15 cellular contexts compared by ENCODE assay signal in genomic region chr10:48764486-48764885, GRCh38.
A peak's percentile ranks its signal among the peaks of the same experiment; 100 is the strongest.
DNase-seq lines count a peak whose midpoint lies in the region; ATAC-seq lines count a peak whose summit lies in the region.
"Had no signal": no experiment of that assay in that cellular context is flagged by ENCODE, and none has a peak within 500 bp of the region (broad histone marks: within the 10 kb centered on the region; RNA-seq: fewer than 3 reads in every experiment).

No MANE protein-coding gene starts in this region.

- H3K4me3 Mint-ChIP-seq in activated CD4-positive, alpha-beta T cell treated with anti-CD3 and anti-CD28 coated beads, Interleukin-2, amount 10 ng/mL, durations not matched to agents 24 days and 14 days = no peak overlapping the region
- H3K4me3 Mint-ChIP-seq in activated CD4-positive, alpha-beta T cell treated with anti-CD3 and anti-CD28 coated beads, Interleukin-2, amount 10 ng/mL, durations not matched to agents 7 days and 5 days = no peak overlapping the region
- H3K4me3 Mint-ChIP-seq in IgD-negative memory B cell (no peak overlapping the region), naive B cell (no peak overlapping the region)
- no peak overlapping the region for H3K4me3 Mint-ChIP-seq in stimulated activated naive B cell treated with anti-CD40 and anti-IgM and Interleukin-4, amounts not matched to agents 10 μg/mL and 1 μg/mL and 100 μg/mL, for 72 hours
- H3K4me3 Mint-ChIP-seq: CD8-positive, alpha-beta T cell had no signal

- CTCF ChIA-PET in activated CD4-positive, alpha-beta T cell treated with anti-CD3 and anti-CD28 coated beads, Interleukin-2, amount 10 ng/mL, durations not matched to agents 7 days and 5 days (lab: Charles Lee) = no interaction called here

- no peak for ATAC-seq in naive B cell (ENCODE audit: low read depth in 2 of 2)
- no peak for ATAC-seq in stimulated activated naive B cell treated with anti-CD40 and anti-IgM and Interleukin-4, amounts not matched to agents 10 μg/mL and 1 μg/mL and 100 μg/mL, for 72 hours (replicated peaks)
- no peak for ATAC-seq in HG03175 (IDR thresholded peaks at IDR 0.05; ENCODE audit: unreplicated experiment)
- ATAC-seq in GM19035 (IDR thresholded peaks at IDR 0.05; ENCODE audit: unreplicated experiment) = no peak
- ATAC-seq: A549; CD8-positive, alpha-beta T cell had no signal

- H3K36me3 Mint-ChIP-seq in activated CD4-positive, alpha-beta T cell treated with anti-CD3 and anti-CD28 coated beads, Interleukin-2, amount 10 ng/mL, durations not matched to agents 24 days and 14 days (ENCODE audit: low read depth) = no peaks in the 10 kb centered on the region
- H3K36me3 Mint-ChIP-seq in activated CD4-positive, alpha-beta T cell treated with anti-CD3 and anti-CD28 coated beads, Interleukin-2, amount 10 ng/mL, durations not matched to agents 7 days and 5 days (ENCODE audit: low read depth) = no peaks in the 10 kb centered on the region
- H3K36me3 Mint-ChIP-seq in IgD-negative memory B cell (peaks cover 3% of the 10 kb centered on the region), naive B cell (peaks cover 16 to 31% of the 10 kb centered on the region in 2 donors)
- peaks cover 66 to 85% of the 10 kb centered on the region in 2 donors for H3K36me3 Mint-ChIP-seq in stimulated activated naive B cell treated with anti-CD40 and anti-IgM and Interleukin-4, amounts not matched to agents 10 μg/mL and 1 μg/mL and 100 μg/mL, for 72 hours
- H3K36me3 Mint-ChIP-seq: CD8-positive, alpha-beta T cell had no signal

- H3K4me1 Mint-ChIP-seq in activated CD4-positive, alpha-beta T cell treated with anti-CD3 and anti-CD28 coated beads, Interleukin-2, amount 10 ng/mL, durations not matched to agents 24 days and 14 days = no peaks in the 10 kb centered on the region
- H3K4me1 Mint-ChIP-seq in activated CD4-positive, alpha-beta T cell treated with anti-CD3 and anti-CD28 coated beads, Interleukin-2, amount 10 ng/mL, durations not matched to agents 7 days and 5 days = no peaks in the 10 kb centered on the region
- H3K4me1 Mint-ChIP-seq in IgD-negative memory B cell (peaks cover 5 to 11% (median 6%) of the 10 kb centered on the region in 3 donors), naive B cell (peaks cover 12 to 36% (median 30%) of the 10 kb centered on the region in 3 donors)
- H3K4me1 Mint-ChIP-seq in stimulated activated naive B cell treated with anti-CD40 and anti-IgM and Interleukin-4, amounts not matched to agents 10 μg/mL and 1 μg/mL and 100 μg/mL, for 72 hours = peaks cover 53 to 81% of the 10 kb centered on the region in 2 donors

- no peaks in the 10 kb centered on the region for H3K9me3 Mint-ChIP-seq in activated CD4-positive, alpha-beta T cell treated with anti-CD3 and anti-CD28 coated beads, Interleukin-2, amount 10 ng/mL, durations not matched to agents 24 days and 14 days
- H3K9me3 Mint-ChIP-seq in activated CD4-positive, alpha-beta T cell treated with anti-CD3 and anti-CD28 coated beads, Interleukin-2, amount 10 ng/mL, durations not matched to agents 7 days and 5 days = no peaks in the 10 kb centered on the region
- H3K9me3 Mint-ChIP-seq in IgD-negative memory B cell (no peaks in the 10 kb centered on the region), naive B cell (no peaks in the 10 kb centered on the region)
- H3K9me3 Mint-ChIP-seq in stimulated activated naive B cell treated with anti-CD40 and anti-IgM and Interleukin-4, amounts not matched to agents 10 μg/mL and 1 μg/mL and 100 μg/mL, for 72 hours = no peaks in the 10 kb centered on the region
- H3K9me3 Mint-ChIP-seq: CD8-positive, alpha-beta T cell had no signal

- no peak overlapping the region for H3K27ac Mint-ChIP-seq in activated CD4-positive, alpha-beta T cell treated with anti-CD3 and anti-CD28 coated beads, Interleukin-2, amount 10 ng/mL, durations not matched to agents 24 days and 14 days
- H3K27ac Mint-ChIP-seq in activated CD4-positive, alpha-beta T cell treated with anti-CD3 and anti-CD28 coated beads, Interleukin-2, amount 10 ng/mL, durations not matched to agents 7 days and 5 days = no peak overlapping the region
- H3K27ac Mint-ChIP-seq in IgD-negative memory B cell (peak overlapping the region in 2 of 3 donors; percentile 39 to 78), naive B cell (peak overlapping the region in 4 of 6 donors; percentile 11 to 82 (median 28))
- peak overlapping the region; percentile 68 for H3K27ac Mint-ChIP-seq in stimulated activated naive B cell treated with anti-CD40 and anti-IgM and Interleukin-4, amounts not matched to agents 10 μg/mL and 1 μg/mL and 100 μg/mL, for 72 hours
- H3K27ac Mint-ChIP-seq: CD8-positive, alpha-beta T cell had no signal

- H3K27me3 Mint-ChIP-seq in activated CD4-positive, alpha-beta T cell treated with anti-CD3 and anti-CD28 coated beads, Interleukin-2, amount 10 ng/mL, durations not matched to agents 24 days and 14 days = peaks cover 2% of the 10 kb centered on the region
- peaks cover 5% of the 10 kb centered on the region for H3K27me3 Mint-ChIP-seq in activated CD4-positive, alpha-beta T cell treated with anti-CD3 and anti-CD28 coated beads, Interleukin-2, amount 10 ng/mL, durations not matched to agents 7 days and 5 days
- H3K27me3 Mint-ChIP-seq in IgD-negative memory B cell (no peaks in the 10 kb centered on the region), naive B cell (no peaks in the 10 kb centered on the region)
- H3K27me3 Mint-ChIP-seq in stimulated activated naive B cell treated with anti-CD40 and anti-IgM and Interleukin-4, amounts not matched to agents 10 μg/mL and 1 μg/mL and 100 μg/mL, for 72 hours = no peaks in the 10 kb centered on the region

- intact Hi-C loops in activated CD4-positive, alpha-beta T cell treated with anti-CD3 and anti-CD28 coated beads, Interleukin-2, amount 10 ng/mL, durations not matched to agents 24 days and 14 days (cut with micrococcal nuclease) = no loop called here

- peak; percentile 33 for DNase-seq in activated CD4-positive, alpha-beta T cell treated with anti-CD3 and anti-CD28 coated beads, Interleukin-2, amount 10 ng/mL, durations not matched to agents 24 days and 14 days
- no peak for DNase-seq in activated CD4-positive, alpha-beta T cell treated with anti-CD3 and anti-CD28 coated beads, Interleukin-2, amount 10 ng/mL, durations not matched to agents 7 days and 5 days
- no peak for DNase-seq in naive B cell
- DNase-seq in stimulated activated naive B cell treated with anti-CD40 and anti-IgM and Interleukin-4, amounts not matched to agents 10 μg/mL and 1 μg/mL and 100 μg/mL, for 72 hours = no peak
- DNase-seq in AG20443 (ENCODE audit: low spot score) = no peak
- DNase-seq: Calu3; CD8-positive, alpha-beta T cell; DMS 273 treated with DMSO at 0.1 percent for 48 hours; DND-41; EL; GM23248 had no signal

- POLR2A ChIA-PET in activated CD4-positive, alpha-beta T cell treated with anti-CD3 and anti-CD28 coated beads, Interleukin-2, amount 10 ng/mL, durations not matched to agents 7 days and 5 days (lab: Charles Lee) = no interaction called here

Comparison
In these comparisons a context has a peak if more than half of its experiments do, and no peak if none do; other contexts are left out.
1. H3K27ac Mint-ChIP-seq: peak in IgD-negative memory B cell (2 of 3), naive B cell (4 of 6) and stimulated activated naive B cell treated with anti-CD40 and anti-IgM and Interleukin-4, amounts not matched to agents 10 μg/mL and 1 μg/mL and 100 μg/mL, for 72 hours (single experiment); none in activated CD4-positive, alpha-beta T cell treated with anti-CD3 and anti-CD28 coated beads, Interleukin-2, amount 10 ng/mL, durations not matched to agents 24 days and 14 days (single experiment) and activated CD4-positive, alpha-beta T cell treated with anti-CD3 and anti-CD28 coated beads, Interleukin-2, amount 10 ng/mL, durations not matched to agents 7 days and 5 days (single experiment).